16 cellular contexts compared by ENCODE assay signal in the genomic region with DNA sequence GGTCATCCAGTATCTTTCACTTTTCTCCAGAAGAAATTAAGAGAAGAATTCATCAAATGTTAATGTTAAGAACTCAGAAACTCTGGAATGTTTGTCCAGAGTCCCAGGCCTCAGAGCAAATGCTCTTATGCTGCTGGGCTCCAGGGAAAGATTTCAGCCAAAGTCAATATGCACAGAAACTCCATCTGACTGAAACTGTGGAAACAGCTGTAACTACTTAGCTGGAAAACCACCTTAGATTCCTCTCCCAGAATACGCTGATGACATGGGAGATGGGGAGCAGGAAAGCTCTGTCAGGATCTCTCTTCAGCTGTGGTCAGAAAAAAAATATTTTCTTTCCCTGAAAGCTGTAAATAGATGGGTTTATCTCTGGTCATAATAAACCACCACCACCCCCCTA.
DNase-seq lines count a peak whose midpoint lies in the region; TF ChIP-seq lines count a peak whose summit lies in the region.
"Had no signal": no experiment of that assay in that cellular context is flagged by ENCODE, and none has a peak within 500 bp of the region (broad histone marks: within the 10 kb centered on the region; RNA-seq: fewer than 3 reads in every experiment).

No MANE protein-coding gene starts in this region.

- no peak overlapping the region for H3K4me3 ChIP-seq in fibroblast of the aortic adventitia (ENCODE audit: low read depth, low read length)
- H3K4me3 ChIP-seq: HAP-1, MG63, uterus had no signal

- no peak for TF ChIP-seq CTCF in fibroblast of the aortic adventitia (IDR thresholded peaks at IDR 0.05; ENCODE audit: insufficient read depth, low read length)

- DNase-seq in DMS53 (lab: John Stamatoyannopoulos, UW) (peak; percentile 76), fibroblast of the aortic adventitia (ENCODE audit: low read depth) (peak; percentile 98), non-pigmented ciliary epithelial cell (ENCODE audit: low read depth) (peak; percentile 88), substantia nigra (lab: John Stamatoyannopoulos, UW) (no peak), NCI-H1048 (lab: John Stamatoyannopoulos, UW) (no peak), NCI-H526 (lab: John Stamatoyannopoulos, UW) (no peak), KG1 (lab: John Stamatoyannopoulos, UW) (no peak)
- DNase-seq: activated B cell treated with CpG ODN at 0.5 μM for 24 hours; activated T-cell treated with anti-CD3 and anti-CD28 coated beads, Interleukin-2, amount 50 U/mL, for 48 hours; CD8-positive, alpha-beta T cell; central memory CD4-positive, alpha-beta T cell; MG63; NCI-H2227 treated with DMSO at 0.1 percent for 48 hours; uterus had no signal

- no peak overlapping the region for H3K27ac ChIP-seq in substantia nigra (ENCODE audit: low read depth, low read length, poor library complexity, severe bottlenecking)
- H3K27ac ChIP-seq: uterus had no signal

TF ChIP-seq in PFSK-1, 5 proteins besides CTCF, POLR2A, EP300 and RAD21:
- peak; percentile 66; the same call in 1 of the 2 replicates for TF ChIP-seq TAF1 (IDR thresholded peaks at IDR 0.05; ENCODE audit: borderline replicate concordance, insufficient read depth, low read length)
- TF ChIP-seq FOXP2 (optimal IDR thresholded peaks at IDR 0.05; ENCODE audit: borderline replicate concordance, extremely low read depth, extremely low read length, insufficient read depth) = no peak
- peak; percentile 62; the same call in 1 of the 2 replicates for TF ChIP-seq POLR2AphosphoS5 (IDR thresholded peaks at IDR 0.05; ENCODE audit: low read depth, low read length)
- peak; percentile 67; the same call in 1 of the 2 replicates for TF ChIP-seq SIN3A (IDR thresholded peaks at IDR 0.05; ENCODE audit: borderline replicate concordance, insufficient read depth, low read length)
- TF ChIP-seq, protein P1, sequence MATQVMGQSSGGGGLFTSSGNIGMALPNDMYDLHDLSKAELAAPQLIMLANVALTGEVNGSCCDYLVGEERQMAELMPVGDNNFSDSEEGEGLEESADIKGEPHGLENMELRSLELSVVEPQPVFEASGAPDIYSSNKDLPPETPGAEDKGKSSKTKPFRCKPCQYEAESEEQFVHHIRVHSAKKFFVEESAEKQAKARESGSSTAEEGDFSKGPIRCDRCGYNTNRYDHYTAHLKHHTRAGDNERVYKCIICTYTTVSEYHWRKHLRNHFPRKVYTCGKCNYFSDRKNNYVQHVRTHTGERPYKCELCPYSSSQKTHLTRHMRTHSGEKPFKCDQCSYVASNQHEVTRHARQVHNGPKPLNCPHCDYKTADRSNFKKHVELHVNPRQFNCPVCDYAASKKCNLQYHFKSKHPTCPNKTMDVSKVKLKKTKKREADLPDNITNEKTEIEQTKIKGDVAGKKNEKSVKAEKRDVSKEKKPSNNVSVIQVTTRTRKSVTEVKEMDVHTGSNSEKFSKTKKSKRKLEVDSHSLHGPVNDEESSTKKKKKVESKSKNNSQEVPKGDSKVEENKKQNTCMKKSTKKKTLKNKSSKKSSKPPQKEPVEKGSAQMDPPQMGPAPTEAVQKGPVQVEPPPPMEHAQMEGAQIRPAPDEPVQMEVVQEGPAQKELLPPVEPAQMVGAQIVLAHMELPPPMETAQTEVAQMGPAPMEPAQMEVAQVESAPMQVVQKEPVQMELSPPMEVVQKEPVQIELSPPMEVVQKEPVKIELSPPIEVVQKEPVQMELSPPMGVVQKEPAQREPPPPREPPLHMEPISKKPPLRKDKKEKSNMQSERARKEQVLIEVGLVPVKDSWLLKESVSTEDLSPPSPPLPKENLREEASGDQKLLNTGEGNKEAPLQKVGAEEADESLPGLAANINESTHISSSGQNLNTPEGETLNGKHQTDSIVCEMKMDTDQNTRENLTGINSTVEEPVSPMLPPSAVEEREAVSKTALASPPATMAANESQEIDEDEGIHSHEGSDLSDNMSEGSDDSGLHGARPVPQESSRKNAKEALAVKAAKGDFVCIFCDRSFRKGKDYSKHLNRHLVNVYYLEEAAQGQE (IDR thresholded peaks at IDR 0.05; ENCODE audit: insufficient read depth in 1 of 2, low read depth in 2 of 2, low read length in 2 of 2) = peak in 1 of 2 experiments; percentile 78; a peak in 2 of 4 replicates

Comparison
In these comparisons a context has a peak if more than half of its experiments do, and no peak if none do; other contexts are left out.
1. DNase-seq: peak in DMS53 (single experiment), fibroblast of the aortic adventitia (single experiment) and non-pigmented ciliary epithelial cell (single experiment); none in substantia nigra (0 of 49), NCI-H1048 (single experiment), NCI-H526 (0 of 2) and KG1 (single experiment).